Comparison of ENCODE assay signal across 28 cellular contexts in the genomic region with DNA sequence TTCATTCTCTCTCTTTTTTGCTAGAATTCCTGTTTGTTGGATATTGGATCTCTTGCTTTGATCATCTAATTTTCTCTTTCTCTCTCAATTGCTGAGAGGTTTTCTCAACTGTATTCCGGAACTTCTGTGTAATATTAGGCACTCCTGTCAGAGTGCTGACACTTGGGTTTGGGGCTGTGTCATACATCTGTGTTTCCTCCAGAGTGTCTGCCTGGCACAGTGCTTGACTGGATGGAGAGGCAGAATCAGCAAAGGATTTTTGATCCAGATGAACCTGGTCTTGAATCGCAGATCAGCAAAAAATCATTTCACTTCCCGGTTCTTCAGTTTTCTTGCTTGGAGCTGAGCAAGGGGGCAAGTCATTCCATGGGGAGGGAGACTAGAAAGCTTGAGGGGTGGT.
DNase-seq lines count a peak whose midpoint lies in the region; ATAC-seq, FAIRE-seq and TF ChIP-seq lines count a peak whose summit lies in the region.
"Had no signal": no experiment of that assay in that cellular context is flagged by ENCODE, and none has a peak within 500 bp of the region (broad histone marks: within the 10 kb centered on the region; RNA-seq: fewer than 3 reads in every experiment).

No MANE protein-coding gene starts in this region.

- no TSS peak for BruUV-seq in HepG2 (replicated peaks; lab: Mats Ljungman, UMichigan)

- in situ Hi-C loops in HepG2 (cut with HindIII; ENCODE audit: extremely low pct_ligation_motif_present, low pct_unique_long_range_greater_than_20kb), result no loop called here

- TF ChIP-seq CTCF in right lobe of liver (IDR thresholded peaks at IDR 0.05), result no peak
- no peak for TF ChIP-seq CTCF in HepG2 (CRISPR knock-in tag; IDR thresholded peaks at IDR 0.05)

- POLR2A ChIA-PET in HepG2 (lab: Yijun Ruan, JAX), result no interaction called here

- H4K20me1 ChIP-seq in HepG2 (ENCODE audit: insufficient read depth, low read length), result no peaks in the 10 kb centered on the region

- no peak for FAIRE-seq in HepG2 (lab: Jason Lieb, UNC)
- FAIRE-seq: endometrium, H1, small intestine had no signal

- no peak for TF ChIP-seq POLR2A in right lobe of liver (IDR thresholded peaks at IDR 0.05)
- TF ChIP-seq POLR2A in HepG2 (IDR thresholded peaks at IDR 0.05; ENCODE audit: insufficient read depth in 1 of 2, low read depth in 2 of 2, low read length in 2 of 2), result no peak

- H3K27me3 ChIP-seq in right lobe of liver (no peaks in the 10 kb centered on the region), HepG2 (ENCODE audit: control insufficient read depth in 1 of 2, insufficient read depth in 2 of 2, low read length in 2 of 2) (peaks cover 0 to 6% of the 10 kb centered on the region in 2 experiments; a peak in 1 of 5 replicates)
- H3K27me3 ChIP-seq: body of pancreas, esophagus squamous epithelium, foreskin keratinocyte, SJSA1, stomach, vagina had no signal

- no peaks in the 10 kb centered on the region for H3K36me3 Mint-ChIP-seq in activated T-helper 17 cell treated with anti-CD3 and anti-CD28 coated beads, Interleukin-2, amount 50 U/mL, for 72 hours (ENCODE audit: low read depth)
- H3K36me3 Mint-ChIP-seq in memory B cell, result peaks cover 10% of the 10 kb centered on the region

- DNase-seq in right lobe of liver, result no peak
- DNase-seq in HepG2 (ENCODE audit: low spot score), result no peak
- no peak for DNase-seq in memory B cell (ENCODE audit: low spot score in 2 of 2)
- no peak for DNase-seq in NCI-H69 (lab: John Stamatoyannopoulos, UW)
- DNase-seq: activated CD4-positive, alpha-beta T cell treated with anti-CD3 and anti-CD28 coated beads, Interleukin-2, amount 10 ng/mL, durations not matched to agents 24 days and 14 days; activated T-cell treated with anti-CD3 and anti-CD28 coated beads, Interleukin-2, amount 50 U/mL, for 24 hours; Caco-2; cerebellar nuclear complex; esophagus squamous epithelium; foreskin keratinocyte; HFFc6; NCI-H1048; NCI-H2107; NCI-H774; small intestine; stomach; T-cell; WERI-Rb-1 had no signal

- H3K9me3 ChIP-seq in right lobe of liver, result no peaks in the 10 kb centered on the region
- no peaks in the 10 kb centered on the region for H3K9me3 ChIP-seq in HepG2 (ENCODE audit: low read length)
- H3K9me3 ChIP-seq: body of pancreas, esophagus squamous epithelium, SJSA1, vagina had no signal

- peak overlapping the region; percentile 41 for H3K27ac Mint-ChIP-seq in activated T-helper 17 cell treated with anti-CD3 and anti-CD28 coated beads, Interleukin-2, amount 50 U/mL, for 72 hours
- H3K27ac Mint-ChIP-seq in memory B cell, result peak overlapping the region; percentile 100
- H3K27ac Mint-ChIP-seq: activated T-cell treated with anti-CD3 and anti-CD28 coated beads, Interleukin-2, amount 50 U/mL, for 24 hours; HFFc6; nephron; T-cell had no signal

- H3K9ac ChIP-seq in HepG2 (ENCODE audit: insufficient read depth, low read depth, low read length), result no peak overlapping the region

- H3K4me3 ChIP-seq in right lobe of liver, result no peak overlapping the region
- H3K4me3 ChIP-seq in HepG2 (replicated peaks in 1 of 3; ENCODE audit: insufficient read depth in 1 of 3, low read depth in 2 of 3, low read length in 3 of 3), result no peak overlapping the region
- H3K4me3 ChIP-seq: body of pancreas, esophagus squamous epithelium, SJSA1, stomach, vagina had no signal

- CTCF ChIA-PET in HepG2 (lab: Yijun Ruan, JAX; ENCODE audit: low intra/inter-chr PET ratio, low total read pairs), result no interaction called here

- peak; percentile 46 to 71 (median 66) for ATAC-seq in right lobe of liver
- no peak for ATAC-seq in HepG2
- ATAC-seq in activated T-helper 17 cell treated with anti-CD3 and anti-CD28 coated beads, Interleukin-2, amount 50 U/mL, for 72 hours (replicated peaks), result no peak
- ATAC-seq in memory B cell (ENCODE audit: low read depth), result no peak
- ATAC-seq in GM19324 (IDR thresholded peaks at IDR 0.05; ENCODE audit: low FRiP score, unreplicated experiment), result no peak
- no peak for ATAC-seq in GM21528 (IDR thresholded peaks at IDR 0.05; ENCODE audit: low FRiP score, unreplicated experiment)
- ATAC-seq: body of pancreas, foreskin keratinocyte, T-cell had no signal

- WGBS in right lobe of liver (ENCODE audit: insufficient coverage, low coverage, low lambda C conversion rate, missing lambda C conversion rate), result 57% methylated on average over 2 of the region's 3 CpGs
- 60% methylated on average over 3 of the region's 3 CpGs for WGBS in HepG2 (ENCODE audit: low lambda C conversion rate)

- H3K79me2 ChIP-seq in HepG2 (ENCODE audit: insufficient read depth, low read length), result no peaks in the 10 kb centered on the region

- H3K4me1 ChIP-seq in right lobe of liver (no peaks in the 10 kb centered on the region), HepG2 (ENCODE audit: insufficient read depth, low read length) (no peaks in the 10 kb centered on the region)
- H3K4me1 ChIP-seq: body of pancreas, esophagus squamous epithelium, foreskin keratinocyte, SJSA1, vagina had no signal

- intact Hi-C loops in right lobe of liver (cut with DNase I), result no loop called here
- intact Hi-C loops in HepG2 (cut with micrococcal nuclease; ENCODE audit: unreplicated experiment), result loop anchor here (1.0 kb wide), 1 partner anchor 47 kb away; no protein-coding TSS in a partner anchor

- TF ChIP-seq RAD21 in HepG2 (CRISPR knock-in tag; IDR thresholded peaks at IDR 0.05), result no peak

- no peak overlapping the region for H3K4me2 ChIP-seq in HepG2 (ENCODE audit: low read depth, low read length)

- peaks cover 21% of the 10 kb centered on the region for H3K4me1 Mint-ChIP-seq in activated T-helper 17 cell treated with anti-CD3 and anti-CD28 coated beads, Interleukin-2, amount 50 U/mL, for 72 hours
- H3K4me1 Mint-ChIP-seq in memory B cell, result peaks cover 42% of the 10 kb centered on the region
- H3K4me1 Mint-ChIP-seq: nephron had no signal

- no peak overlapping the region for H3K4me3 Mint-ChIP-seq in activated T-helper 17 cell treated with anti-CD3 and anti-CD28 coated beads, Interleukin-2, amount 50 U/mL, for 72 hours
- peak overlapping the region; percentile 25 for H3K4me3 Mint-ChIP-seq in memory B cell
- H3K4me3 Mint-ChIP-seq: activated CD4-positive, alpha-beta T cell treated with anti-CD3 and anti-CD28 coated beads, Interleukin-2, amount 10 ng/mL, durations not matched to agents 24 days and 14 days; activated T-cell treated with anti-CD3 and anti-CD28 coated beads, Interleukin-2, amount 50 U/mL, for 24 hours; HFFc6; nephron; T-cell had no signal

- no peak overlapping the region for H2AFZ ChIP-seq in HepG2 (ENCODE audit: low read length)

- TF ChIP-seq EP300 in HepG2 (IDR thresholded peaks at IDR 0.05; ENCODE audit: low read depth in 2 of 2, low read length in 2 of 2) (no peak), HepG2 (CRISPR knock-in tag; IDR thresholded peaks at IDR 0.05; ENCODE audit: borderline replicate concordance) (no peak)

- peaks cover 3% of the 10 kb centered on the region for H3K9me3 Mint-ChIP-seq in activated T-helper 17 cell treated with anti-CD3 and anti-CD28 coated beads, Interleukin-2, amount 50 U/mL, for 72 hours
- H3K9me3 Mint-ChIP-seq in memory B cell, result peaks cover 11% of the 10 kb centered on the region

- H3K27me3 Mint-ChIP-seq in activated T-helper 17 cell treated with anti-CD3 and anti-CD28 coated beads, Interleukin-2, amount 50 U/mL, for 72 hours, result no peaks in the 10 kb centered on the region
- H3K27me3 Mint-ChIP-seq in memory B cell, result no peaks in the 10 kb centered on the region
- H3K27me3 Mint-ChIP-seq: activated T-cell treated with anti-CD3 and anti-CD28 coated beads, Interleukin-2, amount 50 U/mL, for 24 hours; T-cell had no signal

- H3K27ac ChIP-seq in right lobe of liver (no peak overlapping the region), HepG2 (ENCODE audit: extremely low read length, insufficient read depth, low read length) (no peak overlapping the region)
- H3K27ac ChIP-seq: C4-2B, esophagus squamous epithelium, foreskin keratinocyte, SJSA1, stomach, vagina, WERI-Rb-1 had no signal

- H3K36me3 ChIP-seq in right lobe of liver, result no peaks in the 10 kb centered on the region
- no peaks in the 10 kb centered on the region for H3K36me3 ChIP-seq in HepG2 (replicated peaks in 1 of 2; ENCODE audit: control insufficient read depth in 1 of 2, insufficient read depth in 2 of 2, low read length in 2 of 2)
- H3K36me3 ChIP-seq: esophagus squamous epithelium, SJSA1, stomach, vagina, WERI-Rb-1 had no signal

TF ChIP-seq in HepG2, 621 proteins besides CTCF, POLR2A, EP300 and RAD21:
- no peak for TF ChIP-seq FIP1L1 (IDR thresholded peaks at IDR 0.05; ENCODE audit: borderline replicate concordance, insufficient read depth, low read depth, low read length)
- no peak for TF ChIP-seq POGZ (CRISPR knock-in tag; IDR thresholded peaks at IDR 0.05)
- no peak for TF ChIP-seq MEIS1 (CRISPR knock-in tag; IDR thresholded peaks at IDR 0.05; ENCODE audit: borderline replicate concordance)
- no peak for TF ChIP-seq HOXA9 (CRISPR knock-in tag; IDR thresholded peaks at IDR 0.05; ENCODE audit: borderline replicate concordance)
- TF ChIP-seq, protein P1, sequence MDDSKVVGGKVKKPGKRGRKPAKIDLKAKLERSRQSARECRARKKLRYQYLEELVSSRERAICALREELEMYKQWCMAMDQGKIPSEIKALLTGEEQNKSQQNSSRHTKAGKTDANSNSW (CRISPR knock-in tag; IDR thresholded peaks at IDR 0.05; ENCODE audit: borderline replicate concordance), result no peak
- TF ChIP-seq TOE1 (CRISPR knock-in tag; IDR thresholded peaks at IDR 0.05), result no peak
- TF ChIP-seq NONO (IDR thresholded peaks at IDR 0.05), result no peak
- TF ChIP-seq NONO (CRISPR knock-in tag; conservative IDR thresholded peaks at IDR 0.05), result no peak

Comparison
In these comparisons a context has a peak if more than half of its experiments do, and no peak if none do; other contexts are left out.
1. ATAC-seq: peak in right lobe of liver (4 of 4); none in HepG2 (single experiment), activated T-helper 17 cell treated with anti-CD3 and anti-CD28 coated beads, Interleukin-2, amount 50 U/mL, for 72 hours (single experiment), memory B cell (single experiment), GM19324 (single experiment) and GM21528 (single experiment).